In genomic region chr9:81595887-81596558, GRCh38 we compare ENCODE assay signal across 14 cellular contexts.
DNase-seq lines count a peak whose midpoint lies in the region; ATAC-seq and TF ChIP-seq lines count a peak whose summit lies in the region.
"Had no signal": no experiment of that assay in that cellular context is flagged by ENCODE, and none has a peak within 500 bp of the region (broad histone marks: within the 10 kb centered on the region; RNA-seq: fewer than 3 reads in every experiment).

No MANE protein-coding gene starts in this region.

- H3K4me1 ChIP-seq in DND-41 (ENCODE audit: insufficient read depth, low read length), result peaks cover 34% of the 10 kb centered on the region

- DNase-seq in DND-41 (no peak), NCI-H146 treated with DMSO at 0.1 percent for 48 hours (lab: John Stamatoyannopoulos, UW; ENCODE audit: unreplicated experiment) (peak; percentile 81), cerebellar cortex (ENCODE audit: low spot score) (peak; percentile 3), NK-92 (lab: John Stamatoyannopoulos, UW; ENCODE audit: unreplicated experiment) (no peak), H4 (ENCODE audit: low spot score) (no peak)
- no peak for DNase-seq in stimulated activated CD4-positive, alpha-beta T cell treated with anti-CD3 and anti-CD28 coated beads, Interleukin-4, amount 100 ng/mL, for 24 hours
- DNase-seq: activated CD4-positive, alpha-beta T cell treated with anti-CD3 and anti-CD28 coated beads for 36 hours; activated effector memory CD4-positive, alpha-beta T cell treated with Interleukin-2 at 50 U/mL for 16 hours; CD4-positive, CD25-positive, alpha-beta regulatory T cell; KG1; NCI-H774; stimulated activated naive CD8-positive, alpha-beta T cell treated with anti-CD3 and anti-CD28 coated beads, Interleukin-15, Interleukin-2, amounts not matched to agents 100 U/mL and 50 U/mL, for 24 hours had no signal

- H3K79me2 ChIP-seq in DND-41 (ENCODE audit: insufficient read depth, low read length), result no peaks in the 10 kb centered on the region

- H3K9ac ChIP-seq in DND-41 (ENCODE audit: low read depth, low read length), result peak overlapping the region; percentile 53; the same call in 1 of the 2 replicates

- H3K9me3 ChIP-seq in DND-41 (ENCODE audit: insufficient read depth, low read length, severe bottlenecking), result no peaks in the 10 kb centered on the region

- H3K4me3 Mint-ChIP-seq in nephron, result no peak overlapping the region
- H3K4me3 Mint-ChIP-seq: activated CD4-positive, alpha-beta T cell treated with anti-CD3 and anti-CD28 coated beads for 36 hours; CD4-positive, CD25-positive, alpha-beta regulatory T cell had no signal

- H3K27me3 Mint-ChIP-seq in nephron (ENCODE audit: low read depth), result no peaks in the 10 kb centered on the region
- H3K27me3 Mint-ChIP-seq: CD4-positive, CD25-positive, alpha-beta regulatory T cell had no signal

- peaks cover 39% of the 10 kb centered on the region for H3K4me1 Mint-ChIP-seq in nephron
- H3K4me1 Mint-ChIP-seq: activated CD4-positive, alpha-beta T cell treated with anti-CD3 and anti-CD28 coated beads for 36 hours had no signal

- H3K36me3 Mint-ChIP-seq in nephron (ENCODE audit: low read depth), result peaks cover 80% of the 10 kb centered on the region
- H3K36me3 Mint-ChIP-seq: CD4-positive, CD25-positive, alpha-beta regulatory T cell had no signal

- no peaks in the 10 kb centered on the region for H4K20me1 ChIP-seq in DND-41 (ENCODE audit: insufficient read depth, low read length)

- H3K36me3 ChIP-seq in DND-41 (ENCODE audit: insufficient read depth, low read length), result peaks cover 5% of the 10 kb centered on the region; the same call in 1 of the 2 replicates

- no peak for TF ChIP-seq CTCF in DND-41 (IDR thresholded peaks at IDR 0.05; ENCODE audit: borderline replicate concordance, extremely low read depth, low read length, poor library complexity, severe bottlenecking)
- TF ChIP-seq CTCF in nephron (IDR thresholded peaks at IDR 0.05; ENCODE audit: unreplicated experiment in 3 of 3), result no peak

- H3K27ac ChIP-seq in DND-41 (ENCODE audit: low read length), result peak overlapping the region; percentile 88

- H3K9me3 Mint-ChIP-seq in nephron, result no peaks in the 10 kb centered on the region

- H2AFZ ChIP-seq in DND-41 (ENCODE audit: low read depth, low read length), result no peak overlapping the region

- 0 out of 4 replicates have a peak overlapping the region, but pooled peaks of 1 of the 2 experiments have one; percentile 15 for H3K4me3 ChIP-seq in DND-41 (ENCODE audit: low read depth in 1 of 2, low read length in 2 of 2)

- peak overlapping the region; percentile 28 to 66 (median 53) for H3K27ac Mint-ChIP-seq in nephron
- H3K27ac Mint-ChIP-seq: activated CD4-positive, alpha-beta T cell treated with anti-CD3 and anti-CD28 coated beads for 36 hours; CD4-positive, CD25-positive, alpha-beta regulatory T cell had no signal

- ATAC-seq in DND-41 (ENCODE audit: insufficient read depth, low read depth) (no peak), HG03097 (IDR thresholded peaks at IDR 0.05; ENCODE audit: low FRiP score, unreplicated experiment) (no peak)
- ATAC-seq: activated CD4-positive, alpha-beta T cell treated with anti-CD3 and anti-CD28 coated beads for 36 hours; stimulated activated naive CD8-positive, alpha-beta T cell treated with anti-CD3 and anti-CD28 coated beads, Interleukin-15, Interleukin-2, amounts not matched to agents 100 U/mL and 50 U/mL, for 24 hours had no signal

- peak overlapping the region; percentile 60 for H3K4me2 ChIP-seq in DND-41 (ENCODE audit: insufficient read depth, low read length)

- H3K27me3 ChIP-seq in DND-41 (ENCODE audit: insufficient read depth, low read length, poor library complexity), result no peaks in the 10 kb centered on the region

Comparison
In these comparisons a context has a peak if more than half of its experiments do, and no peak if none do; other contexts are left out.
1. DNase-seq: peak in NCI-H146 treated with DMSO at 0.1 percent for 48 hours (single experiment) and cerebellar cortex (single experiment); none in DND-41 (single experiment), NK-92 (single experiment), H4 (single experiment) and stimulated activated CD4-positive, alpha-beta T cell treated with anti-CD3 and anti-CD28 coated beads, Interleukin-4, amount 100 ng/mL, for 24 hours (single experiment).